14 cellular contexts compared by ENCODE assay signal in genomic region chr1:151211972-151212705, GRCh38. TPM values are rescaled to one million over a fixed set of nuclear protein-coding genes. Genes with fewer than 3 reads are reported as not detected.
DNase-seq lines count a peak whose midpoint lies in the region; ATAC-seq, FAIRE-seq and TF ChIP-seq lines count a peak whose summit lies in the region.
"Had no signal": no experiment of that assay in that cellular context is flagged by ENCODE, and none has a peak within 500 bp of the region (broad histone marks: within the 10 kb centered on the region; RNA-seq: fewer than 3 reads in every experiment).

No MANE protein-coding gene starts in this region.

- H3K4me3 ChIP-seq in RWPE2 (ENCODE audit: severe bottlenecking) = no peak overlapping the region
- H3K4me3 ChIP-seq in bronchial epithelial cell (ENCODE audit: low read depth, low read length) = no peak overlapping the region
- H3K4me3 ChIP-seq: dorsolateral prefrontal cortex, SJCRH30 had no signal

- H3K27ac Mint-ChIP-seq in osteocyte (ENCODE audit: unreplicated experiment) = peak overlapping the region; percentile 73

- no peaks in the 10 kb centered on the region for H3K9me3 ChIP-seq in RWPE2 (ENCODE audit: severe bottlenecking)
- H3K9me3 ChIP-seq: SJCRH30 had no signal

- FAIRE-seq in bronchial epithelial cell (lab: Jason Lieb, UNC) = no peak

- TF ChIP-seq CTCF in RWPE2 (IDR thresholded peaks at IDR 0.05; ENCODE audit: poor library complexity, severe bottlenecking) = no peak
- TF ChIP-seq CTCF in bronchial epithelial cell (IDR thresholded peaks at IDR 0.05; ENCODE audit: insufficient read depth, low read length, severe bottlenecking) = no peak
- TF ChIP-seq CTCF in osteocyte (IDR thresholded peaks at IDR 0.05) = no peak
- TF ChIP-seq CTCF in GM13976 (IDR thresholded peaks at IDR 0.05; ENCODE audit: borderline replicate concordance, control extremely low read depth, extremely low read depth, insufficient read depth, missing control alignments) = no peak

- no peak for DNase-seq in activated T-cell treated with anti-CD3 and anti-CD28 coated beads, Interleukin-2, amount 50 U/mL, for 4 hours
- no peak for DNase-seq in activated T-cell treated with anti-CD3 and anti-CD28 coated beads, Interleukin-2, amount 50 U/mL, for 48 hours
- no peak for DNase-seq in RWPE2 (ENCODE audit: low spot score)
- DNase-seq in bronchial epithelial cell (ENCODE audit: low read depth) = peak; percentile 38
- DNase-seq in osteocyte (ENCODE audit: extremely low spot score, unreplicated experiment) = no peak
- no peak for DNase-seq in activated gamma-delta T cell treated with Interleukin-2 at 50 U/mL for 16 hours
- no peak for DNase-seq in GM13976 (ENCODE audit: low spot score)
- no peak for DNase-seq in SKM-1 treated with dmso at 0.1 percent for 144 hours (lab: John Stamatoyannopoulos, UW; ENCODE audit: unreplicated experiment)
- DNase-seq: dorsolateral prefrontal cortex, foreskin melanocyte, islet precursor cell, NCI-H2029 treated with DMSO at 0.1 percent for 48 hours, SJCRH30 had no signal

- H3K4me1 Mint-ChIP-seq in activated T-cell treated with anti-CD3 and anti-CD28 coated beads, Interleukin-2, amount 50 U/mL, for 4 hours (ENCODE audit: low read depth) = peaks cover 29% of the 10 kb centered on the region
- peaks cover 9% of the 10 kb centered on the region for H3K4me1 Mint-ChIP-seq in osteocyte (ENCODE audit: unreplicated experiment)

- no peaks in the 10 kb centered on the region for H3K27me3 Mint-ChIP-seq in activated T-cell treated with anti-CD3 and anti-CD28 coated beads, Interleukin-2, amount 50 U/mL, for 4 hours (ENCODE audit: low read depth)
- no peaks in the 10 kb centered on the region for H3K27me3 Mint-ChIP-seq in osteocyte (ENCODE audit: unreplicated experiment)

- H3K27me3 ChIP-seq in RWPE2 (ENCODE audit: insufficient read depth, poor library complexity, severe bottlenecking) (no peaks in the 10 kb centered on the region), bronchial epithelial cell (ENCODE audit: control insufficient read depth, insufficient read depth, low read length) (no peaks in the 10 kb centered on the region)
- H3K27me3 ChIP-seq: dorsolateral prefrontal cortex, SJCRH30 had no signal

- H3K27ac ChIP-seq in RWPE2 (ENCODE audit: poor library complexity, severe bottlenecking) = no peak overlapping the region
- H3K27ac ChIP-seq: SJCRH30 had no signal

- ATAC-seq in activated T-cell treated with anti-CD3 and anti-CD28 coated beads, Interleukin-2, amount 50 U/mL, for 4 hours = peak in 1 of 2 donors; percentile 57
- ATAC-seq in RWPE2 (ENCODE audit: low read depth) = peak; percentile 25; the same call in 1 of the 3 replicates

- in situ Hi-C loops in GM13976 (cut with MboI; ENCODE audit: low sequenced_read_pairs, unreplicated experiment) = no loop called here

- peaks cover 89% of the 10 kb centered on the region for H3K36me3 ChIP-seq in RWPE2 (ENCODE audit: low read depth)
- H3K36me3 ChIP-seq in bronchial epithelial cell (ENCODE audit: control insufficient read depth, insufficient read depth, low read length) = peaks cover 6% of the 10 kb centered on the region

- H3K4me1 ChIP-seq in RWPE2 (ENCODE audit: insufficient read depth, poor library complexity, severe bottlenecking) = peaks cover 7% of the 10 kb centered on the region
- H3K4me1 ChIP-seq: SJCRH30 had no signal

- H3K9me3 Mint-ChIP-seq in activated T-cell treated with anti-CD3 and anti-CD28 coated beads, Interleukin-2, amount 50 U/mL, for 4 hours = no peaks in the 10 kb centered on the region
- H3K9me3 Mint-ChIP-seq in osteocyte (ENCODE audit: unreplicated experiment) = no peaks in the 10 kb centered on the region

- H3K36me3 Mint-ChIP-seq in activated T-cell treated with anti-CD3 and anti-CD28 coated beads, Interleukin-2, amount 50 U/mL, for 4 hours (ENCODE audit: insufficient read depth) = peaks cover 16% of the 10 kb centered on the region
- peaks cover 23% of the 10 kb centered on the region for H3K36me3 Mint-ChIP-seq in osteocyte (ENCODE audit: unreplicated experiment)

- peak overlapping the region; percentile 54 for H3K4me3 Mint-ChIP-seq in activated T-cell treated with anti-CD3 and anti-CD28 coated beads, Interleukin-2, amount 50 U/mL, for 4 hours
- H3K4me3 Mint-ChIP-seq in osteocyte (ENCODE audit: unreplicated experiment) = no peak overlapping the region

RNA-seq across cellular contexts. Expression of gene PIP5K1A, which starts 13.8 kb away (rescaled TPM):
- total RNA-seq in activated T-cell treated with anti-CD3 and anti-CD28 coated beads, Interleukin-2, amount 50 U/mL, for 4 hours = 100 to 1,000 TPM in 2 of 3 donors, 10 to 100 TPM in 1; 98.5 to 110 (median 100) TPM
- total RNA-seq in bronchial epithelial cell (40.2 and 44.0 TPM in 2 replicates), osteocyte (84.4 and 89.5 TPM in 2 replicates)

RNA-seq across cellular contexts. Expression of gene VPS72, which starts 22.1 kb away (rescaled TPM):
- total RNA-seq in activated T-cell treated with anti-CD3 and anti-CD28 coated beads, Interleukin-2, amount 50 U/mL, for 4 hours = 10 to 100 TPM; 72.5 to 81.9 (median 78.1) TPM
- total RNA-seq in bronchial epithelial cell (64.2 and 69.4 TPM in 2 replicates), osteocyte (77.5 and 91.6 TPM in 2 replicates)

RNA-seq across cellular contexts. Expression of gene TMOD4, which starts 36.4 kb away (rescaled TPM):
- 1 to 10 TPM in 2 of 3 donors, under 1 TPM in 1; 0.52 to 2.9 (median 2.3) TPM for total RNA-seq in activated T-cell treated with anti-CD3 and anti-CD28 coated beads, Interleukin-2, amount 50 U/mL, for 4 hours
- not detected in 2 replicates for total RNA-seq in bronchial epithelial cell
- total RNA-seq in osteocyte = 2.8 TPM in 1 of 2 replicates, not detected in the other
- total RNA-seq: pulmonary artery endothelial cell, SJCRH30 had no signal

RNA-seq across cellular contexts. Expression of gene PSMD4, which starts 42.4 kb away (rescaled TPM):
- total RNA-seq in activated T-cell treated with anti-CD3 and anti-CD28 coated beads, Interleukin-2, amount 50 U/mL, for 4 hours = 100 to 1,000 TPM; 336 to 368 (median 350) TPM
- 259 and 280 TPM in 2 replicates for total RNA-seq in bronchial epithelial cell
- 133 and 150 TPM in 2 replicates for total RNA-seq in osteocyte

RNA-seq across cellular contexts. Expression of gene SCNM1, which starts 46.2 kb away (rescaled TPM):
- 10 to 100 TPM; 92.8 to 95.0 (median 93.3) TPM for total RNA-seq in activated T-cell treated with anti-CD3 and anti-CD28 coated beads, Interleukin-2, amount 50 U/mL, for 4 hours
- total RNA-seq in bronchial epithelial cell (19.7 and 34.9 TPM in 2 replicates), osteocyte (45.0 and 49.8 TPM in 2 replicates)
